Comparison of ENCODE assay signal across 23 cellular contexts in the genomic region with DNA sequence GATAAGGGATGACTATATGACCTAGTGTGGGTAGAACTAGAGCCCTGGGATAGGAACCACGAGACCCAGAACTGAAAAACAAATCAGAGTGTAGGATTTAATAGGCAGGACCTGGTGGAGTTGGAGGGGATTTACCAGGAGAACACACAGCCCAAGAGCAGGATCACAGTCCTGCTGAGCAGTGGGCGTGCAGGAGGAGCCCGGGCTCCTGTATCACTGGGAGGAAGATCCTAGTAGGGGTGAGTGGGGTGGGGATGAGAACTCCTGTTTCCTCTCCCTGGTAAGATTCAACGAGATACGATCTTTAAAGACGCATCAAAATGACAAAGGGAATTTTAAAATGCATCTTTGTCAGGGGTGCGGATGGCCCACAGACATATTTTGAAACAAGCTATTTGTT.
"Had no signal": no experiment of that assay in that cellular context is flagged by ENCODE, and none has a peak within 500 bp of the region (broad histone marks: within the 10 kb centered on the region; RNA-seq: fewer than 3 reads in every experiment).

No MANE protein-coding gene starts in this region.

- DNase-seq: IMR-90, Karpas-422, KG1, MG63, NCI-H1092, NCI-H1105 treated with DMSO at 0.1 percent for 48 hours, NCI-H1417 treated with DMSO at 0.1 percent for 48 hours, NCI-H146, NCI-H1694 treated with DMSO at 0.1 percent for 48 hours, NCI-H1930, NCI-H2081, NCI-H2107, NCI-H2227 treated with DMSO at 0.1 percent for 48 hours, NCI-H524, NCI-H526 treated with DMSO at 0.1 percent for 48 hours, NCI-H748 treated with DMSO at 0.1 percent for 48 hours, PC-3, SHP77, SK-N-SH, SW 1271 had no signal

- H3K4me3 ChIP-seq: MG63 had no signal

- H3K27ac ChIP-seq: RWPE1 had no signal

- H3K9me3 ChIP-seq: MG63, SK-N-SH had no signal

- H3K36me3 ChIP-seq: MG63 had no signal

- H3K9ac ChIP-seq: SK-N-SH had no signal

- H3K4me2 ChIP-seq: SK-N-SH had no signal

- ATAC-seq: HepG2, Panc1, PC-3 had no signal

- H3K27me3 ChIP-seq: MG63 had no signal
